ENCODE assay signal across 1 cellular context in genomic region chr16:49158029-49158642, GRCh38.
TF ChIP-seq lines count a peak whose summit lies in the region.

No MANE protein-coding gene starts in this region.

TF ChIP-seq in WTC11, 78 proteins besides CTCF, POLR2A, EP300 and RAD21 (continued from another document):
- TF ChIP-seq FOXJ3 (CRISPR knock-in tag; IDR thresholded peaks at IDR 0.05; ENCODE audit: borderline replicate concordance), result 0 out of 2 replicates have a peak, but pooled peaks have one; percentile 80
- TF ChIP-seq, protein P1, sequence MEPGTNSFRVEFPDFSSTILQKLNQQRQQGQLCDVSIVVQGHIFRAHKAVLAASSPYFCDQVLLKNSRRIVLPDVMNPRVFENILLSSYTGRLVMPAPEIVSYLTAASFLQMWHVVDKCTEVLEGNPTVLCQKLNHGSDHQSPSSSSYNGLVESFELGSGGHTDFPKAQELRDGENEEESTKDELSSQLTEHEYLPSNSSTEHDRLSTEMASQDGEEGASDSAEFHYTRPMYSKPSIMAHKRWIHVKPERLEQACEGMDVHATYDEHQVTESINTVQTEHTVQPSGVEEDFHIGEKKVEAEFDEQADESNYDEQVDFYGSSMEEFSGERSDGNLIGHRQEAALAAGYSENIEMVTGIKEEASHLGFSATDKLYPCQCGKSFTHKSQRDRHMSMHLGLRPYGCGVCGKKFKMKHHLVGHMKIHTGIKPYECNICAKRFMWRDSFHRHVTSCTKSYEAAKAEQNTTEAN (CRISPR knock-in tag; IDR thresholded peaks at IDR 0.05), result peak; percentile 61; the same call in 1 of the 2 replicates
- no peak for TF ChIP-seq PRRX2 (CRISPR knock-in tag; IDR thresholded peaks at IDR 0.05)
- TF ChIP-seq USF2 (CRISPR knock-in tag; IDR thresholded peaks at IDR 0.05), result no peak
- TF ChIP-seq USF1 (CRISPR knock-in tag; IDR thresholded peaks at IDR 0.05), result peak; percentile 86
- 0 out of 2 replicates have a peak, but pooled peaks have one; percentile 21 for TF ChIP-seq ZNF423 (CRISPR knock-in tag; IDR thresholded peaks at IDR 0.05)
- TF ChIP-seq SMAD4 (CRISPR knock-in tag; IDR thresholded peaks at IDR 0.05), result peak; percentile 98
- no peak for TF ChIP-seq ZNF671 (CRISPR knock-in tag; IDR thresholded peaks at IDR 0.05)
- TF ChIP-seq JUN (CRISPR knock-in tag; IDR thresholded peaks at IDR 0.05), result peak; percentile 99
- peak; percentile 90; the same call in 1 of the 2 replicates for TF ChIP-seq CREM (CRISPR knock-in tag; IDR thresholded peaks at IDR 0.05)
- no peak for TF ChIP-seq AR (CRISPR knock-in tag; IDR thresholded peaks at IDR 0.05)
- TF ChIP-seq TEAD4 (CRISPR knock-in tag; IDR thresholded peaks at IDR 0.05), result peak; percentile 98
- peak; percentile 33; the same call in 1 of the 2 replicates for TF ChIP-seq ZNF263 (CRISPR knock-in tag; IDR thresholded peaks at IDR 0.05; ENCODE audit: low read depth)
- TF ChIP-seq, protein P2, sequence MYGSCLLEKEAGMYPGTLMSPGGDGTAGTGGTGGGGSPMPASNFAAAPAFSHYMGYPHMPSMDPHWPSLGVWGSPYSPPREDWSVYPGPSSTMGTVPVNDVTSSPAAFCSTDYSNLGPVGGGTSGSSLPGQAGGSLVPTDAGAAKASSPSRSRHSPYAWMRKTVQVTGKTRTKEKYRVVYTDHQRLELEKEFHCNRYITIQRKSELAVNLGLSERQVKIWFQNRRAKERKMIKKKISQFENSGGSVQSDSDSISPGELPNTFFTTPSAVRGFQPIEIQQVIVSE (CRISPR knock-in tag; IDR thresholded peaks at IDR 0.05; ENCODE audit: borderline replicate concordance), result no peak
- TF ChIP-seq MYBL2 (CRISPR knock-in tag; IDR thresholded peaks at IDR 0.05), result peak; percentile 84
- peak; percentile 92 for TF ChIP-seq TP53 (CRISPR knock-in tag; IDR thresholded peaks at IDR 0.05)
- peak; percentile 88; the same call in 1 of the 2 replicates for TF ChIP-seq ZSCAN18 (CRISPR knock-in tag; IDR thresholded peaks at IDR 0.05)
- TF ChIP-seq, protein P3, sequence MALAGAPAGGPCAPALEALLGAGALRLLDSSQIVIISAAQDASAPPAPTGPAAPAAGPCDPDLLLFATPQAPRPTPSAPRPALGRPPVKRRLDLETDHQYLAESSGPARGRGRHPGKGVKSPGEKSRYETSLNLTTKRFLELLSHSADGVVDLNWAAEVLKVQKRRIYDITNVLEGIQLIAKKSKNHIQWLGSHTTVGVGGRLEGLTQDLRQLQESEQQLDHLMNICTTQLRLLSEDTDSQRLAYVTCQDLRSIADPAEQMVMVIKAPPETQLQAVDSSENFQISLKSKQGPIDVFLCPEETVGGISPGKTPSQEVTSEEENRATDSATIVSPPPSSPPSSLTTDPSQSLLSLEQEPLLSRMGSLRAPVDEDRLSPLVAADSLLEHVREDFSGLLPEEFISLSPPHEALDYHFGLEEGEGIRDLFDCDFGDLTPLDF (CRISPR knock-in tag; IDR thresholded peaks at IDR 0.05), result peak; percentile 84
- TF ChIP-seq NR2C2 (CRISPR knock-in tag; IDR thresholded peaks at IDR 0.05), result peak; percentile 20; the same call in 1 of the 2 replicates
- peak; percentile 63; the same call in 1 of the 2 replicates for TF ChIP-seq ZBTB21 (CRISPR knock-in tag; IDR thresholded peaks at IDR 0.05; ENCODE audit: borderline replicate concordance)
- TF ChIP-seq AFF4 (CRISPR knock-in tag; IDR thresholded peaks at IDR 0.05; ENCODE audit: borderline replicate concordance), result 0 out of 2 replicates have a peak, but pooled peaks have one; percentile 60
- TF ChIP-seq, protein P4, sequence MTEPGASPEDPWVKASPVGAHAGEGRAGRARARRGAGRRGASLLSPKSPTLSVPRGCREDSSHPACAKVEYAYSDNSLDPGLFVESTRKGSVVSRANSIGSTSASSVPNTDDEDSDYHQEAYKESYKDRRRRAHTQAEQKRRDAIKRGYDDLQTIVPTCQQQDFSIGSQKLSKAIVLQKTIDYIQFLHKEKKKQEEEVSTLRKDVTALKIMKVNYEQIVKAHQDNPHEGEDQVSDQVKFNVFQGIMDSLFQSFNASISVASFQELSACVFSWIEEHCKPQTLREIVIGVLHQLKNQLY (CRISPR knock-in tag; IDR thresholded peaks at IDR 0.05), result peak; percentile 40; the same call in 1 of the 2 replicates
- TF ChIP-seq CBFB (CRISPR knock-in tag; IDR thresholded peaks at IDR 0.05; ENCODE audit: low read depth), result peak; percentile 74; the same call in 1 of the 2 replicates
- peak; percentile 82; the same call in 1 of the 2 replicates for TF ChIP-seq ATF1 (CRISPR knock-in tag; IDR thresholded peaks at IDR 0.05)
- TF ChIP-seq OVOL2 (CRISPR knock-in tag; IDR thresholded peaks at IDR 0.05; ENCODE audit: borderline replicate concordance), result no peak
- TF ChIP-seq MXD4 (CRISPR knock-in tag; IDR thresholded peaks at IDR 0.05; ENCODE audit: borderline replicate concordance), result no peak
- TF ChIP-seq, protein P5, sequence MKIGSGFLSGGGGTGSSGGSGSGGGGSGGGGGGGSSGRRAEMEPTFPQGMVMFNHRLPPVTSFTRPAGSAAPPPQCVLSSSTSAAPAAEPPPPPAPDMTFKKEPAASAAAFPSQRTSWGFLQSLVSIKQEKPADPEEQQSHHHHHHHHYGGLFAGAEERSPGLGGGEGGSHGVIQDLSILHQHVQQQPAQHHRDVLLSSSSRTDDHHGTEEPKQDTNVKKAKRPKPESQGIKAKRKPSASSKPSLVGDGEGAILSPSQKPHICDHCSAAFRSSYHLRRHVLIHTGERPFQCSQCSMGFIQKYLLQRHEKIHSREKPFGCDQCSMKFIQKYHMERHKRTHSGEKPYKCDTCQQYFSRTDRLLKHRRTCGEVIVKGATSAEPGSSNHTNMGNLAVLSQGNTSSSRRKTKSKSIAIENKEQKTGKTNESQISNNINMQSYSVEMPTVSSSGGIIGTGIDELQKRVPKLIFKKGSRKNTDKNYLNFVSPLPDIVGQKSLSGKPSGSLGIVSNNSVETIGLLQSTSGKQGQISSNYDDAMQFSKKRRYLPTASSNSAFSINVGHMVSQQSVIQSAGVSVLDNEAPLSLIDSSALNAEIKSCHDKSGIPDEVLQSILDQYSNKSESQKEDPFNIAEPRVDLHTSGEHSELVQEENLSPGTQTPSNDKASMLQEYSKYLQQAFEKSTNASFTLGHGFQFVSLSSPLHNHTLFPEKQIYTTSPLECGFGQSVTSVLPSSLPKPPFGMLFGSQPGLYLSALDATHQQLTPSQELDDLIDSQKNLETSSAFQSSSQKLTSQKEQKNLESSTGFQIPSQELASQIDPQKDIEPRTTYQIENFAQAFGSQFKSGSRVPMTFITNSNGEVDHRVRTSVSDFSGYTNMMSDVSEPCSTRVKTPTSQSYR (CRISPR knock-in tag; IDR thresholded peaks at IDR 0.05), result peak; percentile 87
- peak; percentile 83; the same call in 1 of the 2 replicates for TF ChIP-seq E2F4 (CRISPR knock-in tag; IDR thresholded peaks at IDR 0.05; ENCODE audit: borderline replicate concordance, low read depth)
- TF ChIP-seq FOXP1 (CRISPR knock-in tag; IDR thresholded peaks at IDR 0.05; ENCODE audit: borderline replicate concordance), result peak; percentile 74; the same call in 1 of the 2 replicates
- peak; percentile 87; the same call in 1 of the 2 replicates for TF ChIP-seq KAT7 (CRISPR knock-in tag; IDR thresholded peaks at IDR 0.05; ENCODE audit: borderline replicate concordance)
- TF ChIP-seq NFYB (CRISPR knock-in tag; conservative IDR thresholded peaks at IDR 0.05; ENCODE audit: low read depth), result peak; percentile 50; the same call in 1 of the 2 replicates
- TF ChIP-seq FOXK1 (CRISPR knock-in tag; IDR thresholded peaks at IDR 0.05), result peak; percentile 91; the same call in 1 of the 2 replicates
- TF ChIP-seq, protein P6, sequence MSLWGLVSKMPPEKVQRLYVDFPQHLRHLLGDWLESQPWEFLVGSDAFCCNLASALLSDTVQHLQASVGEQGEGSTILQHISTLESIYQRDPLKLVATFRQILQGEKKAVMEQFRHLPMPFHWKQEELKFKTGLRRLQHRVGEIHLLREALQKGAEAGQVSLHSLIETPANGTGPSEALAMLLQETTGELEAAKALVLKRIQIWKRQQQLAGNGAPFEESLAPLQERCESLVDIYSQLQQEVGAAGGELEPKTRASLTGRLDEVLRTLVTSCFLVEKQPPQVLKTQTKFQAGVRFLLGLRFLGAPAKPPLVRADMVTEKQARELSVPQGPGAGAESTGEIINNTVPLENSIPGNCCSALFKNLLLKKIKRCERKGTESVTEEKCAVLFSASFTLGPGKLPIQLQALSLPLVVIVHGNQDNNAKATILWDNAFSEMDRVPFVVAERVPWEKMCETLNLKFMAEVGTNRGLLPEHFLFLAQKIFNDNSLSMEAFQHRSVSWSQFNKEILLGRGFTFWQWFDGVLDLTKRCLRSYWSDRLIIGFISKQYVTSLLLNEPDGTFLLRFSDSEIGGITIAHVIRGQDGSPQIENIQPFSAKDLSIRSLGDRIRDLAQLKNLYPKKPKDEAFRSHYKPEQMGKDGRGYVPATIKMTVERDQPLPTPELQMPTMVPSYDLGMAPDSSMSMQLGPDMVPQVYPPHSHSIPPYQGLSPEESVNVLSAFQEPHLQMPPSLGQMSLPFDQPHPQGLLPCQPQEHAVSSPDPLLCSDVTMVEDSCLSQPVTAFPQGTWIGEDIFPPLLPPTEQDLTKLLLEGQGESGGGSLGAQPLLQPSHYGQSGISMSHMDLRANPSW (CRISPR knock-in tag; conservative IDR thresholded peaks at IDR 0.05; ENCODE audit: low read depth), result peak; percentile 91; the same call in 1 of the 2 replicates
